8 cellular contexts compared by ENCODE assay signal in the genomic region with DNA sequence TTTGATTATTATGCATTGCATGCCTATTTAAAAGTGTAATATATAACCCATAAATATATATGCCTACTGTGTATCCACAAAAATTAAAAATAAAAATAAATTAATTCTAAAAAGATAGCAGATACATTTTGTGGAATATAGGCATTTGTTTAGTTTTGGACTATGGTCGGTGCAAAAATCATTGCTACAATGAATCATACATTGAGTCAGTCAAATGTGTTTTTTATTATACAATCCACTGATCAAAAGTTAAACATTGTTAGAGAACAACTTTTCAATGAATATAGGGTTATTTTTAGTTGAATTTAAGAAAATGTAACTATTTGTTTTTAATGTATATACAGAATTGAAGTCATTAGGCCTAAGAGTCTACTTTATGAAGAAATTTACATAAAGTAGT.
"Had no signal": no experiment of that assay in that cellular context is flagged by ENCODE, and none has a peak within 500 bp of the region (broad histone marks: within the 10 kb centered on the region; RNA-seq: fewer than 3 reads in every experiment).

No MANE protein-coding gene starts in this region.

- DNase-seq: H9, HFFc6, KBM-7 had no signal

- H3K27ac ChIP-seq: KMS-11 had no signal

- FAIRE-seq: H1, HepG2 had no signal

- ATAC-seq: GM23338, HCT116, HepG2 had no signal

- H3K4me3 ChIP-seq: GM23338 had no signal
